16 cellular contexts compared by ENCODE assay signal in genomic region chr5:1489754-1490153, GRCh38. TPM values are rescaled to one million over a fixed set of nuclear protein-coding genes. Genes with fewer than 3 reads are reported as not detected.
DNase-seq lines count a peak whose midpoint lies in the region; ATAC-seq and TF ChIP-seq lines count a peak whose summit lies in the region.
"Had no signal": no experiment of that assay in that cellular context is flagged by ENCODE, and none has a peak within 500 bp of the region (broad histone marks: within the 10 kb centered on the region; RNA-seq: fewer than 3 reads in every experiment).

No MANE protein-coding gene starts in this region.

- no peaks in the 10 kb centered on the region for H3K9me2 ChIP-seq in OCI-LY7 (ENCODE audit: insufficient read depth, low read length)
- H3K9me2 ChIP-seq: SK-N-SH had no signal

- no peaks in the 10 kb centered on the region for H3K79me2 ChIP-seq in OCI-LY7 (ENCODE audit: insufficient read depth, low read depth, low read length)

- peaks cover 94% of the 10 kb centered on the region for H3K36me3 ChIP-seq in OCI-LY7 (ENCODE audit: insufficient read depth, low read length)
- H3K36me3 ChIP-seq in endodermal cell (ENCODE audit: control insufficient read depth, insufficient read depth, low read length) = peaks cover 39% of the 10 kb centered on the region

- 94 to 98% methylated on average over 11 to 18 of the region's 18 CpGs for WGBS in endodermal cell (ENCODE audit: insufficient coverage in 1 of 2, insufficient read length in 1 of 2), 2 experiments

- no peak for DNase-seq in activated T-cell treated with anti-CD3 and anti-CD28 coated beads, Interleukin-2, amount 50 U/mL, for 72 hours
- no peak for DNase-seq in activated T-cell treated with anti-CD3 and anti-CD28 coated beads for 4 hours
- no peak for DNase-seq in OCI-LY7 (ENCODE audit: low spot score)
- no peak for DNase-seq in endodermal cell
- no peak for DNase-seq in stimulated activated naive CD8-positive, alpha-beta T cell treated with anti-CD3 and anti-CD28 coated beads, Interleukin-15, amount 100 ng/mL, for 72 hours
- no peak for DNase-seq in GOT3 (lab: John Stamatoyannopoulos, UW)
- DNase-seq: foreskin melanocyte, left ventricle myocardium inferior, NCI-H1436, NCI-H446 treated with DMSO at 0.1 percent for 48 hours, SK-N-SH had no signal

- H3K9me3 ChIP-seq in OCI-LY7 (ENCODE audit: low read length) = no peaks in the 10 kb centered on the region
- no peaks in the 10 kb centered on the region for H3K9me3 ChIP-seq in endodermal cell (ENCODE audit: control insufficient read depth, low read length)
- H3K9me3 ChIP-seq: left ventricle myocardium inferior, SK-N-SH, tibial artery had no signal

- H3K4me1 Mint-ChIP-seq in activated T-cell treated with anti-CD3 and anti-CD28 coated beads, Interleukin-2, amount 50 U/mL, for 72 hours (ENCODE audit: low read depth) = peaks cover 38% of the 10 kb centered on the region
- no peaks in the 10 kb centered on the region for H3K4me1 Mint-ChIP-seq in endodermal cell
- peaks cover 100% of the 10 kb centered on the region for H3K4me1 Mint-ChIP-seq in stimulated activated naive CD8-positive, alpha-beta T cell treated with anti-CD3 and anti-CD28 coated beads, Interleukin-15, amount 100 ng/mL, for 72 hours
- H3K4me1 Mint-ChIP-seq: activated naive CD4-positive, alpha-beta T cell treated with anti-CD3 and anti-CD28 coated beads, Interleukin-2, amount 50 U/mL, for 24 hours had no signal

- H3K9ac ChIP-seq in endodermal cell (ENCODE audit: extremely low read depth, low read length, poor library complexity, severe bottlenecking) = no peak overlapping the region
- H3K9ac ChIP-seq: SK-N-SH had no signal

- peak overlapping the region; percentile 45; the same call in 1 of the 2 replicates for H3K4me2 ChIP-seq in OCI-LY7 (ENCODE audit: low read length)
- H3K4me2 ChIP-seq: SK-N-SH had no signal

- intact Hi-C loops in OCI-LY7 (cut with micrococcal nuclease; ENCODE audit: unreplicated experiment) = no loop called here

- no peak overlapping the region for H2AFZ ChIP-seq in OCI-LY7 (ENCODE audit: low read length)

- H3K4me3 Mint-ChIP-seq in activated T-cell treated with anti-CD3 and anti-CD28 coated beads, Interleukin-2, amount 50 U/mL, for 72 hours = peak overlapping the region; percentile 52 to 88
- H3K4me3 Mint-ChIP-seq in endodermal cell = no peak overlapping the region
- H3K4me3 Mint-ChIP-seq in stimulated activated naive CD8-positive, alpha-beta T cell treated with anti-CD3 and anti-CD28 coated beads, Interleukin-15, amount 100 ng/mL, for 72 hours = peak overlapping the region; percentile 62 to 75
- H3K4me3 Mint-ChIP-seq: activated naive CD4-positive, alpha-beta T cell treated with anti-CD3 and anti-CD28 coated beads, Interleukin-2, amount 50 U/mL, for 24 hours had no signal

- H3K9me3 Mint-ChIP-seq in activated T-cell treated with anti-CD3 and anti-CD28 coated beads, Interleukin-2, amount 50 U/mL, for 72 hours = no peaks in the 10 kb centered on the region
- no peaks in the 10 kb centered on the region for H3K9me3 Mint-ChIP-seq in endodermal cell
- H3K9me3 Mint-ChIP-seq in stimulated activated naive CD8-positive, alpha-beta T cell treated with anti-CD3 and anti-CD28 coated beads, Interleukin-15, amount 100 ng/mL, for 72 hours = no peaks in the 10 kb centered on the region
- H3K9me3 Mint-ChIP-seq: activated naive CD4-positive, alpha-beta T cell treated with anti-CD3 and anti-CD28 coated beads, Interleukin-2, amount 50 U/mL, for 24 hours had no signal

- H3K36me3 Mint-ChIP-seq in activated T-cell treated with anti-CD3 and anti-CD28 coated beads, Interleukin-2, amount 50 U/mL, for 72 hours (ENCODE audit: insufficient read depth in 2 of 2) = peaks cover 4 to 8% of the 10 kb centered on the region in 2 donors
- H3K36me3 Mint-ChIP-seq in endodermal cell (ENCODE audit: low read depth) = peaks cover 49% of the 10 kb centered on the region

- H3K27ac ChIP-seq in OCI-LY7 (ENCODE audit: low read depth, low read length, poor library complexity, severe bottlenecking) (peak overlapping the region; percentile 49), endodermal cell (ENCODE audit: low read depth, low read length) (no peak overlapping the region)
- H3K27ac ChIP-seq: left ventricle myocardium inferior, tibial artery had no signal

- H3K4me3 ChIP-seq in OCI-LY7 (ENCODE audit: low read depth, low read length, poor library complexity, severe bottlenecking) = no peak overlapping the region
- no peak overlapping the region for H3K4me3 ChIP-seq in endodermal cell (ENCODE audit: low read length)
- H3K4me3 ChIP-seq: left ventricle myocardium inferior, tibial artery had no signal

- no peaks in the 10 kb centered on the region for H4K20me1 ChIP-seq in OCI-LY7 (ENCODE audit: insufficient read depth, low read length)

- H3K27me3 Mint-ChIP-seq in activated T-cell treated with anti-CD3 and anti-CD28 coated beads, Interleukin-2, amount 50 U/mL, for 72 hours (ENCODE audit: low read depth) = no peaks in the 10 kb centered on the region
- H3K27me3 Mint-ChIP-seq in endodermal cell (ENCODE audit: insufficient read depth) = no peaks in the 10 kb centered on the region
- H3K27me3 Mint-ChIP-seq in stimulated activated naive CD8-positive, alpha-beta T cell treated with anti-CD3 and anti-CD28 coated beads, Interleukin-15, amount 100 ng/mL, for 72 hours = no peaks in the 10 kb centered on the region
- H3K27me3 Mint-ChIP-seq: activated naive CD4-positive, alpha-beta T cell treated with anti-CD3 and anti-CD28 coated beads, Interleukin-2, amount 50 U/mL, for 24 hours had no signal

- peak overlapping the region; percentile 87 for H3K27ac Mint-ChIP-seq in activated T-cell treated with anti-CD3 and anti-CD28 coated beads, Interleukin-2, amount 50 U/mL, for 72 hours
- H3K27ac Mint-ChIP-seq in endodermal cell = peak overlapping the region; percentile 26
- no peak overlapping the region for H3K27ac Mint-ChIP-seq in stimulated activated naive CD8-positive, alpha-beta T cell treated with anti-CD3 and anti-CD28 coated beads, Interleukin-15, amount 100 ng/mL, for 72 hours
- H3K27ac Mint-ChIP-seq: activated naive CD4-positive, alpha-beta T cell treated with anti-CD3 and anti-CD28 coated beads, Interleukin-2, amount 50 U/mL, for 24 hours had no signal

- BruUV-seq in OCI-LY7 (replicated peaks; lab: Mats Ljungman, UMichigan) = no TSS peak

- no peaks in the 10 kb centered on the region for H3K27me3 ChIP-seq in endodermal cell (ENCODE audit: control insufficient read depth, insufficient read depth, low read length, poor library complexity, severe bottlenecking)
- H3K27me3 ChIP-seq: tibial artery had no signal

- ATAC-seq in activated T-cell treated with anti-CD3 and anti-CD28 coated beads, Interleukin-2, amount 50 U/mL, for 72 hours (replicated peaks in 1 of 2) = no peak
- no peak for ATAC-seq in stimulated activated naive CD8-positive, alpha-beta T cell treated with anti-CD3 and anti-CD28 coated beads, Interleukin-15, amount 100 ng/mL, for 72 hours
- ATAC-seq in HG03342 (IDR thresholded peaks at IDR 0.05; ENCODE audit: unreplicated experiment) = no peak
- ATAC-seq in HG03039 (IDR thresholded peaks at IDR 0.05; ENCODE audit: unreplicated experiment) = no peak

- POLR2A ChIA-PET in OCI-LY7 (lab: Charles Lee) = interaction anchor here (1.3 kb wide), 1 partner anchor 14 kb away, joined by 5 read pairs; no protein-coding TSS in a partner anchor

- peaks cover 45% of the 10 kb centered on the region for H3K4me1 ChIP-seq in OCI-LY7 (ENCODE audit: insufficient read depth, low read length, poor library complexity, severe bottlenecking)
- no peaks in the 10 kb centered on the region for H3K4me1 ChIP-seq in endodermal cell (ENCODE audit: control insufficient read depth, insufficient read depth, low read length)
- H3K4me1 ChIP-seq: left ventricle myocardium inferior, tibial artery had no signal

- TF ChIP-seq CTCF in OCI-LY7 (conservative IDR thresholded peaks at IDR 0.05; ENCODE audit: low read length) = no peak
- TF ChIP-seq CTCF in endodermal cell (conservative IDR thresholded peaks at IDR 0.05) = no peak

- CTCF ChIA-PET in OCI-LY7 (lab: Charles Lee; ENCODE audit: unreplicated experiment) = no interaction called here

RNA-seq across cellular contexts. Expression of gene LPCAT1, which starts 34.0 kb away (rescaled TPM):
- total RNA-seq in activated T-cell treated with anti-CD3 and anti-CD28 coated beads, Interleukin-2, amount 50 U/mL, for 72 hours = 10 to 100 TPM; 31.3 to 37.7 TPM
- 47.7 and 69.1 TPM in 2 replicates for total RNA-seq in OCI-LY7 (2014; rRNA removed; shearing (Covaris generic))
- total RNA-seq in OCI-LY7 (2022) = 57.3 and 63.6 TPM in 2 replicates
- 100 to 1,000 TPM in 1 of 2 donors, 10 to 100 TPM in 1; 78.5 to 124 TPM for total RNA-seq in endodermal cell
- 72.3 TPM for polyA plus RNA-seq in endodermal cell (2013, experiment 1 of 2)
- polyA plus RNA-seq in endodermal cell (2013, experiment 2 of 2) = 67.4 TPM

RNA-seq across cellular contexts. Expression of gene SLC6A3, which starts 44.5 kb away (rescaled TPM):
- total RNA-seq in activated T-cell treated with anti-CD3 and anti-CD28 coated beads, Interleukin-2, amount 50 U/mL, for 72 hours = not detected
- 0.05 TPM in 1 of 2 replicates, not detected in the other for total RNA-seq in OCI-LY7 (2014; rRNA removed; shearing (Covaris generic))
- not detected in 2 replicates for total RNA-seq in OCI-LY7 (2022)
- total RNA-seq in endodermal cell = under 1 TPM in 1 of 2 donors, not detected in 1; 0.18 TPM
- polyA plus RNA-seq in endodermal cell (2013, experiment 1 of 2) = 0.85 TPM
- polyA plus RNA-seq in endodermal cell (2013, experiment 2 of 2) = 0.66 TPM
- total RNA-seq: A673, left ventricle myocardium inferior had no signal
- polyA plus RNA-seq: SK-N-SH had no signal

Comparison
In these comparisons a context has a peak if more than half of its experiments do, and no peak if none do; other contexts are left out.
1. H3K27ac Mint-ChIP-seq: peak in activated T-cell treated with anti-CD3 and anti-CD28 coated beads, Interleukin-2, amount 50 U/mL, for 72 hours (single experiment) and endodermal cell (single experiment); none in stimulated activated naive CD8-positive, alpha-beta T cell treated with anti-CD3 and anti-CD28 coated beads, Interleukin-15, amount 100 ng/mL, for 72 hours (0 of 2).